15 cellular contexts compared by ENCODE assay signal in the genomic region with DNA sequence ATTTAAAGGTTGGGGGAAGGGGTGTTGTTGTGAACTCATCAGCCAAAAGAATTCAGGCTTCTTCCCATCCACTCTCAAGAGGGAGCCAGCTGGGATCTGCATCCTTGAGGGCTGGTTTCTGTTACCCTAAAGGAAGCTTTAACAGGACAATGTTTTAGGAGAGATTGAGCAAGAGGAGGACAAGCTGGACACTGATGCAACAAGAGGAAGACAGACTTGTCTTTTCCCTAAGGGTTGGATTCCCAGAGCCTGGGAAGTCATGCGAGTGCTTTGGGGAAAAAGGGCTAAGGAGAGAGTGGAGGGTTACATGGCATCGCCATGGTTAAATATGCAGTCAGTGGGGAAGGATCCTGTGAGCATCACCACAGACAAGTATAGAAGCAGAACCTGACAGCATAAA. TPM values are rescaled to one million over a fixed set of nuclear protein-coding genes. Genes with fewer than 3 reads are reported as not detected.
A peak's percentile ranks its signal among the peaks of the same experiment; 100 is the strongest.
DNase-seq lines count a peak whose midpoint lies in the region; TF ChIP-seq lines count a peak whose summit lies in the region.
"Had no signal": no experiment of that assay in that cellular context is flagged by ENCODE, and none has a peak within 500 bp of the region (broad histone marks: within the 10 kb centered on the region; RNA-seq: fewer than 3 reads in every experiment).

No MANE protein-coding gene starts in this region.

- H3K4me2 ChIP-seq in mesenchymal stem cell (ENCODE audit: low read length, poor library complexity, severe bottlenecking): no peak overlapping the region
- H3K4me2 ChIP-seq: A549, BLaER1 had no signal

- H2AFZ ChIP-seq in mesenchymal stem cell (ENCODE audit: low read depth, low read length): no peak overlapping the region

- H3K4me3 ChIP-seq in adipocyte (ENCODE audit: low read length) (no peak overlapping the region), mesenchymal stem cell (ENCODE audit: insufficient read depth in 1 of 2, low read depth in 1 of 2, low read length in 2 of 2) (no peak overlapping the region), dorsolateral prefrontal cortex (no peak overlapping the region)
- H3K4me3 ChIP-seq: A549, BLaER1 had no signal

- 87% methylated on average over 2 of the region's 2 CpGs for WGBS in mesenchymal stem cell

- H3K27me3 ChIP-seq in adipocyte (replicated peaks; ENCODE audit: control insufficient read depth, insufficient read depth, low read length): no peaks in the 10 kb centered on the region
- H3K27me3 ChIP-seq in mesenchymal stem cell (ENCODE audit: control insufficient read depth in 1 of 2, insufficient read depth in 1 of 2, low read length in 2 of 2): no peaks in the 10 kb centered on the region
- H3K27me3 ChIP-seq in dorsolateral prefrontal cortex: no peaks in the 10 kb centered on the region
- H3K27me3 ChIP-seq: BLaER1 had no signal

- DNase-seq in EH (ENCODE audit: low read depth) (peak; percentile 73), GM04503 (ENCODE audit: low read depth) (peak; percentile 47), adipocyte (ENCODE audit: low read depth) (peak; percentile 52), mesenchymal stem cell (peak; percentile 38), glomerular visceral epithelial cell (ENCODE audit: extremely low spot score) (no peak), putamen (ENCODE audit: low spot score) (no peak), superior temporal gyrus (ENCODE audit: extremely low spot score) (no peak), dorsolateral prefrontal cortex (no peak)
- DNase-seq: Caco-2; CD8-positive, alpha-beta memory T cell; DND-41; HCEC 1CT; HFFc6 had no signal

- H3K27ac ChIP-seq in mesenchymal stem cell (ENCODE audit: low read length, poor library complexity, severe bottlenecking) (no peak overlapping the region), dorsolateral prefrontal cortex (no peak overlapping the region)
- H3K27ac ChIP-seq: A549, BLaER1 had no signal

- peak overlapping the region; percentile 61 for H2AK5ac ChIP-seq in mesenchymal stem cell (ENCODE audit: low read length, severe bottlenecking)

- H2BK12ac ChIP-seq in mesenchymal stem cell (ENCODE audit: low read length in 2 of 2): no peak overlapping the region

- no peak overlapping the region for H4K8ac ChIP-seq in mesenchymal stem cell (ENCODE audit: low read length)

- H2BK120ac ChIP-seq in mesenchymal stem cell (ENCODE audit: low read depth, low read length): no peak overlapping the region

- H2BK15ac ChIP-seq in mesenchymal stem cell (ENCODE audit: low read depth, poor library complexity, severe bottlenecking): no peak overlapping the region

- H3K36me3 ChIP-seq in adipocyte (ENCODE audit: control insufficient read depth, insufficient read depth, low read length, severe bottlenecking): no peaks in the 10 kb centered on the region
- no peaks in the 10 kb centered on the region for H3K36me3 ChIP-seq in mesenchymal stem cell (ENCODE audit: control insufficient read depth in 1 of 2, insufficient read depth in 2 of 2, low read depth in 1 of 2, low read length in 2 of 2)
- H3K36me3 ChIP-seq: BLaER1 had no signal

- H3K14ac ChIP-seq in mesenchymal stem cell (ENCODE audit: low read length in 2 of 2): peak overlapping the region in 1 of 2 experiments; percentile 44

- H3K4ac ChIP-seq in mesenchymal stem cell (ENCODE audit: low read depth in 1 of 2, low read length in 2 of 2): no peak overlapping the region

- no peaks in the 10 kb centered on the region for H3K79me1 ChIP-seq in mesenchymal stem cell (replicated peaks; ENCODE audit: low read length, poor library complexity, severe bottlenecking)

- intact Hi-C loops in dorsolateral prefrontal cortex (cut with DNase I): no loop called here

- TF ChIP-seq CTCF in dorsolateral prefrontal cortex (IDR thresholded peaks at IDR 0.05 in 54 of 56, conservative IDR thresholded peaks at IDR 0.05 in 2 of 56; ENCODE audit: low read depth in 1 of 56, partially characterized antibody in 56 of 56): no peak

- peak overlapping the region; percentile 11 for H2BK5ac ChIP-seq in mesenchymal stem cell (ENCODE audit: low read depth, low read length, poor library complexity, severe bottlenecking)

- no peak overlapping the region for H4K91ac ChIP-seq in mesenchymal stem cell (ENCODE audit: low read length)

- H3K18ac ChIP-seq in mesenchymal stem cell (ENCODE audit: low read depth in 1 of 2, low read length in 2 of 2): peak overlapping the region in 1 of 2 experiments; percentile 16

- no peak overlapping the region for H3K23ac ChIP-seq in mesenchymal stem cell (ENCODE audit: low read length in 2 of 2)

- H3K9me3 ChIP-seq in adipocyte (ENCODE audit: control insufficient read depth, low read length): no peaks in the 10 kb centered on the region
- peaks cover 5% of the 10 kb centered on the region for H3K9me3 ChIP-seq in mesenchymal stem cell (ENCODE audit: control insufficient read depth, low read length)

- no peak overlapping the region for H3K9ac ChIP-seq in adipocyte (ENCODE audit: low read length)
- no peak overlapping the region for H3K9ac ChIP-seq in mesenchymal stem cell (ENCODE audit: low read length)
- H3K9ac ChIP-seq: BLaER1 had no signal

- peaks cover 26% of the 10 kb centered on the region for H3K4me1 ChIP-seq in adipocyte (ENCODE audit: control insufficient read depth, insufficient read depth, low read length)
- H3K4me1 ChIP-seq in mesenchymal stem cell (ENCODE audit: control insufficient read depth, insufficient read depth, low read depth, low read length): peaks cover 10% of the 10 kb centered on the region
- H3K4me1 ChIP-seq: A549, BLaER1, Caco-2 had no signal

RNA-seq across cellular contexts. Expression of a gene that starts 47.6 kb away (rescaled TPM):
- polyA plus RNA-seq in mesenchymal stem cell (2013, experiment 1 of 2): 25.7 TPM
- polyA plus RNA-seq in mesenchymal stem cell (2013, experiment 2 of 2): 24.3 TPM
- total RNA-seq in dorsolateral prefrontal cortex: 100 to 1,000 TPM in 28 of 120 experiments, 10 to 100 TPM in 92; 32.4 to 247 (median 78.1) TPM
- total RNA-seq: Caco-2; CD8-positive, alpha-beta memory T cell had no signal
- polyA plus RNA-seq: CD8-positive, alpha-beta memory T cell had no signal

Comparison
In these comparisons a context has a peak if more than half of its experiments do, and no peak if none do; other contexts are left out.
1. DNase-seq: peak in EH (single experiment), GM04503 (single experiment), adipocyte (single experiment) and mesenchymal stem cell (single experiment); none in glomerular visceral epithelial cell (single experiment), putamen (single experiment), superior temporal gyrus (single experiment) and dorsolateral prefrontal cortex (0 of 10).